8 cellular contexts compared by ENCODE assay signal in genomic region chr6:152094992-152095592, GRCh38.
DNase-seq lines count a peak whose midpoint lies in the region; ATAC-seq, FAIRE-seq and TF ChIP-seq lines count a peak whose summit lies in the region.

No MANE protein-coding gene starts in this region.

- H3K36me3 ChIP-seq in right atrium auricular region = no peaks in the 10 kb centered on the region

- H3K9me3 Mint-ChIP-seq in HFFc6 = peaks cover 13% of the 10 kb centered on the region; the same call in 1 of the 2 replicates
- H3K9me3 Mint-ChIP-seq in activated CD4-positive, alpha-beta memory T cell treated with anti-CD3 and anti-CD28 coated beads for 36 hours = no peaks in the 10 kb centered on the region

- no peaks in the 10 kb centered on the region for H3K27me3 ChIP-seq in right atrium auricular region

- no peak for TF ChIP-seq RAD21 in A549 (conservative IDR thresholded peaks at IDR 0.05 in 1 of 2, IDR thresholded peaks at IDR 0.05 in 1 of 2)

- peak overlapping the region; percentile 49 for H3K4me2 ChIP-seq in A549

- peak; percentile 95 to 96 for ATAC-seq in A549

- H3K9me3 ChIP-seq in A549 (peaks cover 7% of the 10 kb centered on the region; the same call in 2 of the 3 replicates), right atrium auricular region (no peaks in the 10 kb centered on the region)

- WGBS in A549 (ENCODE audit: missing lambda C conversion rate) = 20% methylated on average over 3 of the region's 3 CpGs

- H3K4me1 ChIP-seq in A549 (peaks cover 38% of the 10 kb centered on the region; the same call in 2 of the 3 replicates), right atrium auricular region (peaks cover 0 to 39% of the 10 kb centered on the region in 2 donors)

- CTCF ChIA-PET in A549 (lab: Yijun Ruan, JAX) = interaction anchor here (0.8 to 1.4 kb wide), 2 partner anchors 30 to 328 kb away, joined by 3 read pairs; no protein-coding TSS in a partner anchor
- CTCF ChIA-PET in activated CD4-positive, alpha-beta memory T cell treated with anti-CD3 and anti-CD28 coated beads for 36 hours (lab: Charles Lee) = no interaction called here

- TF ChIP-seq CTCF in A549 (IDR thresholded peaks at IDR 0.05) = no peak
- TF ChIP-seq CTCF in HFFc6 (IDR thresholded peaks at IDR 0.05) = no peak
- TF ChIP-seq CTCF in right atrium auricular region (IDR thresholded peaks at IDR 0.05) = no peak

- DNase-seq in A549 (ENCODE audit: low read depth in 1 of 2, low spot score in 1 of 2) (peak; percentile 59 to 89), HFFc6 (peak; percentile 99), right atrium auricular region (ENCODE audit: low spot score) (peak; percentile 93), stromal cell of bone marrow (ENCODE audit: low read depth) (peak; percentile 99), retina (no peak), NCI-H510A (lab: John Stamatoyannopoulos, UW) (no peak), NCI-H1092 treated with DMSO at 0.1 percent for 48 hours (lab: John Stamatoyannopoulos, UW) (no peak)
- peak; percentile 61 for DNase-seq in activated CD4-positive, alpha-beta memory T cell treated with anti-CD3 and anti-CD28 coated beads for 36 hours

- intact Hi-C loops in activated CD4-positive, alpha-beta memory T cell treated with anti-CD3 and anti-CD28 coated beads for 36 hours (cut with micrococcal nuclease) = no loop called here

- peak overlapping the region; percentile 57 to 85 for H3K27ac ChIP-seq in A549
- H3K27ac ChIP-seq in right atrium auricular region = peak overlapping the region; percentile 53 to 63

- H3K4me1 Mint-ChIP-seq in HFFc6 (ENCODE audit: low read depth) = peaks cover 93% of the 10 kb centered on the region
- peaks cover 2% of the 10 kb centered on the region for H3K4me1 Mint-ChIP-seq in activated CD4-positive, alpha-beta memory T cell treated with anti-CD3 and anti-CD28 coated beads for 36 hours (ENCODE audit: low read depth)

- no peak for FAIRE-seq in A549 (lab: Jason Lieb, UNC)

- POLR2A ChIA-PET in A549 (lab: Yijun Ruan, JAX) = interaction anchor here (0.9 kb wide), 1 partner anchor 41 kb away, joined by 4 read pairs; no protein-coding TSS in a partner anchor
- POLR2A ChIA-PET in activated CD4-positive, alpha-beta memory T cell treated with anti-CD3 and anti-CD28 coated beads for 36 hours (lab: Charles Lee) = no interaction called here

- peaks cover 16% of the 10 kb centered on the region for H3K36me3 Mint-ChIP-seq in HFFc6 (ENCODE audit: low read depth)
- no peaks in the 10 kb centered on the region for H3K36me3 Mint-ChIP-seq in activated CD4-positive, alpha-beta memory T cell treated with anti-CD3 and anti-CD28 coated beads for 36 hours

- H3K27ac Mint-ChIP-seq in HFFc6 = peak overlapping the region; percentile 74
- no peak overlapping the region for H3K27ac Mint-ChIP-seq in activated CD4-positive, alpha-beta memory T cell treated with anti-CD3 and anti-CD28 coated beads for 36 hours

- H3K4me3 ChIP-seq in A549 (no peak overlapping the region), right atrium auricular region (no peak overlapping the region)

- no peak overlapping the region for H3K4me3 Mint-ChIP-seq in HFFc6
- no peak overlapping the region for H3K4me3 Mint-ChIP-seq in activated CD4-positive, alpha-beta memory T cell treated with anti-CD3 and anti-CD28 coated beads for 36 hours

- peaks cover 3% of the 10 kb centered on the region; the same call in 1 of the 2 replicates for H3K27me3 Mint-ChIP-seq in HFFc6 (ENCODE audit: insufficient read depth)
- H3K27me3 Mint-ChIP-seq in activated CD4-positive, alpha-beta memory T cell treated with anti-CD3 and anti-CD28 coated beads for 36 hours = no peaks in the 10 kb centered on the region

- TF ChIP-seq POLR2A in A549 (IDR thresholded peaks at IDR 0.05; ENCODE audit: low read length) = no peak

- TF ChIP-seq EP300 in A549 (IDR thresholded peaks at IDR 0.05) = no peak

TF ChIP-seq in A549, 52 proteins besides CTCF, POLR2A, EP300 and RAD21:
- TF ChIP-seq FOSL2 (IDR thresholded peaks at IDR 0.05) = peak; percentile 82
- peak; percentile 98 for TF ChIP-seq FOSL2 (CRISPR knock-in tag; IDR thresholded peaks at IDR 0.05)
- TF ChIP-seq, protein P1, sequence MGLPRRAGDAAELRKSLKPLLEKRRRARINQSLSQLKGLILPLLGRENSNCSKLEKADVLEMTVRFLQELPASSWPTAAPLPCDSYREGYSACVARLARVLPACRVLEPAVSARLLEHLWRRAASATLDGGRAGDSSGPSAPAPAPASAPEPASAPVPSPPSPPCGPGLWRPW (IDR thresholded peaks at IDR 0.05) = no peak
- TF ChIP-seq JUNB (IDR thresholded peaks at IDR 0.05) = peak; percentile 77
- peak in 1 of 2 experiments; percentile 32; a peak in 1 of 5 replicates for TF ChIP-seq JUN (IDR thresholded peaks at IDR 0.05)
- peak; percentile 17 for TF ChIP-seq MAFK (IDR thresholded peaks at IDR 0.05; ENCODE audit: partially characterized antibody)
- TF ChIP-seq E2F6 (IDR thresholded peaks at IDR 0.05; ENCODE audit: borderline replicate concordance, low read depth) = peak; percentile 33; the same call in 1 of the 2 replicates
- peak; percentile 52; the same call in 1 of the 2 replicates for TF ChIP-seq GATA3 (IDR thresholded peaks at IDR 0.05; ENCODE audit: borderline replicate concordance)
- TF ChIP-seq PBX3 (IDR thresholded peaks at IDR 0.05) = no peak
- TF ChIP-seq, protein P2, sequence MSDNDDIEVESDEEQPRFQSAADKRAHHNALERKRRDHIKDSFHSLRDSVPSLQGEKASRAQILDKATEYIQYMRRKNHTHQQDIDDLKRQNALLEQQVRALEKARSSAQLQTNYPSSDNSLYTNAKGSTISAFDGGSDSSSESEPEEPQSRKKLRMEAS (IDR thresholded peaks at IDR 0.05) = peak; percentile 68
- TF ChIP-seq POLR2AphosphoS2 (conservative IDR thresholded peaks at IDR 0.05; ENCODE audit: low read length) = no peak
- no peak for TF ChIP-seq RCOR1 (IDR thresholded peaks at IDR 0.05; ENCODE audit: low read depth, low read length)

Comparison
In these comparisons a context has a peak if more than half of its experiments do, and no peak if none do; other contexts are left out.
1. DNase-seq: peak in A549 (2 of 2), HFFc6 (single experiment), activated CD4-positive, alpha-beta memory T cell treated with anti-CD3 and anti-CD28 coated beads for 36 hours (single experiment), right atrium auricular region (single experiment) and stromal cell of bone marrow (single experiment); none in retina (single experiment), NCI-H510A (single experiment) and NCI-H1092 treated with DMSO at 0.1 percent for 48 hours (single experiment).